Comparison of ENCODE assay signal across 9 cellular contexts in the genomic region with DNA sequence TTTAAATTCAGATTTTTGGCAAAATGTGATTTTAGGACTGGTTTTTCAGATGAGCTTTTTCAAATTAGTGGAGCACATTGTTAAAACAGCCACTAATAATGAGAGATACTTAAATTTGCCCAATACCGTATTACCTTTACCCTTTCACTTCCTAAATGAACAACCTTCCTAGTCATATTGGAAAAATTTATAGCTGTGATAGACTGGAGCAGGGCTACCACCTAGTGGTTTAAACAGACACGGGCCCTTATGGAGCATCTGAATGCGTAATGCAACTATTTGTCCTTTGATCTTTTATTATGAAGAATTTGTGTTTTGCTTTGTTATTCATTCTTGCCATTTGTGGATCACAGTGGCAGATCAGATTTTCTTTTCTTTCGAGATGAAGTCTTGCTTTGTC.
A peak's percentile ranks its signal among the peaks of the same experiment; 100 is the strongest.
DNase-seq lines count a peak whose midpoint lies in the region; ATAC-seq and TF ChIP-seq lines count a peak whose summit lies in the region.
"Had no signal": no experiment of that assay in that cellular context is flagged by ENCODE, and none has a peak within 500 bp of the region (broad histone marks: within the 10 kb centered on the region; RNA-seq: fewer than 3 reads in every experiment).

No MANE protein-coding gene starts in this region.

- peaks cover 19% of the 10 kb centered on the region for H3K4me1 Mint-ChIP-seq in activated CD4-positive, alpha-beta memory T cell treated with anti-CD3 and anti-CD28 coated beads for 36 hours (ENCODE audit: low read depth)
- peaks cover 5% of the 10 kb centered on the region for H3K4me1 Mint-ChIP-seq in activated CD4-positive, alpha-beta memory T cell treated with anti-CD3 and anti-CD28 coated beads, Interleukin-2, amount 10 ng/mL, durations not matched to agents 7 days and 5 days

- intact Hi-C loops in activated CD4-positive, alpha-beta memory T cell treated with anti-CD3 and anti-CD28 coated beads for 36 hours (cut with micrococcal nuclease): loop anchor here (5.0 kb wide), 1 partner anchor 73 kb away; a partner anchor contains a TSS
- intact Hi-C loops in lower lobe of right lung (cut with DNase I): no loop called here

- H3K36me3 ChIP-seq in lower lobe of right lung: no peaks in the 10 kb centered on the region

- DNase-seq in activated CD4-positive, alpha-beta memory T cell treated with anti-CD3 and anti-CD28 coated beads for 36 hours: peak; percentile 30
- no peak for DNase-seq in activated CD4-positive, alpha-beta memory T cell treated with anti-CD3 and anti-CD28 coated beads, Interleukin-2, amount 10 ng/mL, durations not matched to agents 7 days and 5 days
- peak; percentile 40 for DNase-seq in HT-29 (ENCODE audit: low spot score)
- DNase-seq in activated naive CD4-positive, alpha-beta T cell treated with anti-CD3 and anti-CD28 coated beads, Interleukin-2, amount 50 U/mL, for 72 hours (ENCODE audit: low spot score in 2 of 2): no peak
- no peak for DNase-seq in lower lobe of right lung
- no peak for DNase-seq in AG20443 (ENCODE audit: low spot score)
- DNase-seq in HCEC 1CT: no peak
- DNase-seq: NCI-H1930 had no signal

- TF ChIP-seq CTCF in lower lobe of right lung (IDR thresholded peaks at IDR 0.05): peak; percentile 28

- H3K27ac Mint-ChIP-seq in activated CD4-positive, alpha-beta memory T cell treated with anti-CD3 and anti-CD28 coated beads for 36 hours: no peak overlapping the region
- no peak overlapping the region for H3K27ac Mint-ChIP-seq in activated CD4-positive, alpha-beta memory T cell treated with anti-CD3 and anti-CD28 coated beads, Interleukin-2, amount 10 ng/mL, durations not matched to agents 7 days and 5 days
- no peak overlapping the region for H3K27ac Mint-ChIP-seq in activated naive CD4-positive, alpha-beta T cell treated with anti-CD3 and anti-CD28 coated beads, Interleukin-2, amount 50 U/mL, for 72 hours

- no peak overlapping the region for H3K27ac ChIP-seq in lower lobe of right lung

- peaks cover 17% of the 10 kb centered on the region for H3K9me3 Mint-ChIP-seq in activated CD4-positive, alpha-beta memory T cell treated with anti-CD3 and anti-CD28 coated beads for 36 hours
- H3K9me3 Mint-ChIP-seq in activated CD4-positive, alpha-beta memory T cell treated with anti-CD3 and anti-CD28 coated beads, Interleukin-2, amount 10 ng/mL, durations not matched to agents 7 days and 5 days: peaks cover 5% of the 10 kb centered on the region
- H3K9me3 Mint-ChIP-seq in activated naive CD4-positive, alpha-beta T cell treated with anti-CD3 and anti-CD28 coated beads, Interleukin-2, amount 50 U/mL, for 72 hours: no peaks in the 10 kb centered on the region

- H3K27me3 Mint-ChIP-seq in activated CD4-positive, alpha-beta memory T cell treated with anti-CD3 and anti-CD28 coated beads for 36 hours: no peaks in the 10 kb centered on the region
- no peaks in the 10 kb centered on the region for H3K27me3 Mint-ChIP-seq in activated CD4-positive, alpha-beta memory T cell treated with anti-CD3 and anti-CD28 coated beads, Interleukin-2, amount 10 ng/mL, durations not matched to agents 7 days and 5 days

- no peak overlapping the region for H3K4me3 ChIP-seq in lower lobe of right lung

- CTCF ChIA-PET in activated CD4-positive, alpha-beta memory T cell treated with anti-CD3 and anti-CD28 coated beads for 36 hours (lab: Charles Lee): interaction anchor here (0.6 to 1.6 kb wide), 3 partner anchors 51 to 123 kb away, joined by 3 to 5 read pairs (median 5); no protein-coding TSS in a partner anchor
- CTCF ChIA-PET in activated CD4-positive, alpha-beta memory T cell treated with anti-CD3 and anti-CD28 coated beads, Interleukin-2, amount 10 ng/mL, durations not matched to agents 7 days and 5 days (lab: Charles Lee): no interaction called here

- POLR2A ChIA-PET in activated CD4-positive, alpha-beta memory T cell treated with anti-CD3 and anti-CD28 coated beads for 36 hours (lab: Charles Lee): interaction anchor here (0.6 kb wide), 1 partner anchor 73 kb away, joined by 4 read pairs; a partner anchor contains a TSS
- POLR2A ChIA-PET in activated CD4-positive, alpha-beta memory T cell treated with anti-CD3 and anti-CD28 coated beads, Interleukin-2, amount 10 ng/mL, durations not matched to agents 7 days and 5 days (lab: Charles Lee): interaction anchor here (1.4 to 1.7 kb wide), 2 partner anchors 11 to 70 kb away, joined by 3 to 5 read pairs; no protein-coding TSS in a partner anchor

- H3K36me3 Mint-ChIP-seq in activated CD4-positive, alpha-beta memory T cell treated with anti-CD3 and anti-CD28 coated beads for 36 hours: peaks cover 10% of the 10 kb centered on the region
- H3K36me3 Mint-ChIP-seq in activated CD4-positive, alpha-beta memory T cell treated with anti-CD3 and anti-CD28 coated beads, Interleukin-2, amount 10 ng/mL, durations not matched to agents 7 days and 5 days (ENCODE audit: low read depth): peaks cover 16% of the 10 kb centered on the region
- peaks cover 0 to 6% of the 10 kb centered on the region in 2 donors for H3K36me3 Mint-ChIP-seq in activated naive CD4-positive, alpha-beta T cell treated with anti-CD3 and anti-CD28 coated beads, Interleukin-2, amount 50 U/mL, for 72 hours

- no peaks in the 10 kb centered on the region for H3K4me1 ChIP-seq in lower lobe of right lung

- ATAC-seq in activated naive CD4-positive, alpha-beta T cell treated with anti-CD3 and anti-CD28 coated beads, Interleukin-2, amount 50 U/mL, for 72 hours: peak; percentile 58 to 66
- ATAC-seq in lower lobe of right lung (no peak), GM21447 (IDR thresholded peaks at IDR 0.05; ENCODE audit: unreplicated experiment) (no peak)

- H3K27me3 ChIP-seq in lower lobe of right lung (ENCODE audit: low read depth): no peaks in the 10 kb centered on the region

- H3K4me3 Mint-ChIP-seq in activated CD4-positive, alpha-beta memory T cell treated with anti-CD3 and anti-CD28 coated beads for 36 hours: no peak overlapping the region
- H3K4me3 Mint-ChIP-seq in activated CD4-positive, alpha-beta memory T cell treated with anti-CD3 and anti-CD28 coated beads, Interleukin-2, amount 10 ng/mL, durations not matched to agents 7 days and 5 days: no peak overlapping the region

- H3K9me3 ChIP-seq in lower lobe of right lung: no peaks in the 10 kb centered on the region

Comparison
In these comparisons a context has a peak if more than half of its experiments do, and no peak if none do; other contexts are left out.
1. DNase-seq: peak in activated CD4-positive, alpha-beta memory T cell treated with anti-CD3 and anti-CD28 coated beads for 36 hours (single experiment) and HT-29 (single experiment); none in activated CD4-positive, alpha-beta memory T cell treated with anti-CD3 and anti-CD28 coated beads, Interleukin-2, amount 10 ng/mL, durations not matched to agents 7 days and 5 days (single experiment), activated naive CD4-positive, alpha-beta T cell treated with anti-CD3 and anti-CD28 coated beads, Interleukin-2, amount 50 U/mL, for 72 hours (0 of 2), lower lobe of right lung (single experiment), AG20443 (single experiment) and HCEC 1CT (single experiment).
2. ATAC-seq: peak in activated naive CD4-positive, alpha-beta T cell treated with anti-CD3 and anti-CD28 coated beads, Interleukin-2, amount 50 U/mL, for 72 hours (2 of 2); none in lower lobe of right lung (0 of 2) and GM21447 (single experiment).